In genomic region chr3:162400697-162401096, GRCh38 we compare ENCODE assay signal across 18 cellular contexts.
DNase-seq lines count a peak whose midpoint lies in the region; ATAC-seq, FAIRE-seq and TF ChIP-seq lines count a peak whose summit lies in the region.
"Had no signal": no experiment of that assay in that cellular context is flagged by ENCODE, and none has a peak within 500 bp of the region (broad histone marks: within the 10 kb centered on the region; RNA-seq: fewer than 3 reads in every experiment).

No MANE protein-coding gene starts in this region.

- no peak overlapping the region for H3K4me2 ChIP-seq in HCT116 (ENCODE audit: low read length)

- no peak overlapping the region for H3K27ac Mint-ChIP-seq in activated CD4-positive, alpha-beta T cell treated with anti-CD3 and anti-CD28 coated beads for 36 hours
- H3K27ac Mint-ChIP-seq: CD4-positive, CD25-positive, alpha-beta regulatory T cell had no signal

- no peaks in the 10 kb centered on the region for H3K4me1 Mint-ChIP-seq in activated CD4-positive, alpha-beta T cell treated with anti-CD3 and anti-CD28 coated beads for 36 hours
- H3K4me1 Mint-ChIP-seq: CD4-positive, CD25-positive, alpha-beta regulatory T cell had no signal

- H3K4me1 ChIP-seq in A673 (ENCODE audit: insufficient read depth, low read length, poor library complexity, severe bottlenecking) (no peaks in the 10 kb centered on the region), HCT116 (ENCODE audit: control insufficient read depth in 1 of 2, insufficient read depth in 2 of 2, low read length in 2 of 2) (no peaks in the 10 kb centered on the region)
- H3K4me1 ChIP-seq: SJCRH30 had no signal

- H3K9me2 ChIP-seq in HCT116 (ENCODE audit: insufficient read depth) = no peaks in the 10 kb centered on the region

- H3K4me3 ChIP-seq in A673 (ENCODE audit: low read depth, low read length, poor library complexity, severe bottlenecking) = no peak overlapping the region
- H3K4me3 ChIP-seq in HCT116 (replicated peaks in 1 of 2; ENCODE audit: low read depth in 1 of 2, low read length in 2 of 2) = no peak overlapping the region
- no peak overlapping the region for H3K4me3 ChIP-seq in cardiac fibroblast (replicated peaks in 1 of 2; ENCODE audit: low read depth in 2 of 2, low read length in 2 of 2)
- no peak overlapping the region for H3K4me3 ChIP-seq in MG63
- H3K4me3 ChIP-seq: SJCRH30 had no signal

- no peaks in the 10 kb centered on the region for H3K27me3 Mint-ChIP-seq in activated CD4-positive, alpha-beta T cell treated with anti-CD3 and anti-CD28 coated beads for 36 hours
- H3K27me3 Mint-ChIP-seq: CD4-positive, CD25-positive, alpha-beta regulatory T cell had no signal

- H3K36me3 ChIP-seq in A673 (ENCODE audit: insufficient read depth, low read length, poor library complexity, severe bottlenecking) = no peaks in the 10 kb centered on the region
- H3K36me3 ChIP-seq in HCT116 (ENCODE audit: control insufficient read depth in 1 of 2, insufficient read depth in 2 of 2, low read length in 2 of 2) = no peaks in the 10 kb centered on the region
- no peaks in the 10 kb centered on the region for H3K36me3 ChIP-seq in MG63
- H3K36me3 ChIP-seq: SJCRH30 had no signal

- H3K9me3 Mint-ChIP-seq in activated CD4-positive, alpha-beta T cell treated with anti-CD3 and anti-CD28 coated beads for 36 hours (ENCODE audit: low read depth) = peaks cover 1% of the 10 kb centered on the region

- 0 out of 2 replicates have a peak, but pooled peaks have one; percentile 18 for TF ChIP-seq RAD21 in HCT116 (IDR thresholded peaks at IDR 0.05; ENCODE audit: low read depth)

- DNase-seq in A673 (ENCODE audit: low spot score) = peak; percentile 4
- DNase-seq in HCT116 (ENCODE audit: low read depth, low spot score) = no peak
- DNase-seq in NCI-H69 (lab: John Stamatoyannopoulos, UW) = peak; percentile 21
- peak; percentile 5 to 13 for DNase-seq in cardiac fibroblast (ENCODE audit: low read depth in 2 of 2)
- DNase-seq in MG63 = no peak
- DNase-seq in activated CD4-positive, alpha-beta T cell treated with anti-CD3 and anti-CD28 coated beads for 36 hours = no peak
- DNase-seq in substantia nigra (lab: John Stamatoyannopoulos, UW) = no peak
- no peak for DNase-seq in GM12892 (ENCODE audit: insufficient read length)
- DNase-seq: CD4-positive, CD25-positive, alpha-beta regulatory T cell; DMS79 treated with DMSO at 0.1 percent for 48 hours; GDM1; Karpas-422; NCI-H1436; NCI-H345; RPMI8226; SJCRH30 had no signal

- H3K27ac ChIP-seq in A673 (ENCODE audit: low read depth, low read length, poor library complexity, severe bottlenecking) (no peak overlapping the region), HCT116 (ENCODE audit: low read depth, low read length) (no peak overlapping the region), substantia nigra (ENCODE audit: low read depth, low read length, poor library complexity, severe bottlenecking) (no peak overlapping the region)
- H3K27ac ChIP-seq: SJCRH30 had no signal

- no peaks in the 10 kb centered on the region for H3K36me3 Mint-ChIP-seq in activated CD4-positive, alpha-beta T cell treated with anti-CD3 and anti-CD28 coated beads for 36 hours (ENCODE audit: low read depth)
- H3K36me3 Mint-ChIP-seq: CD4-positive, CD25-positive, alpha-beta regulatory T cell had no signal

- H3K4me3 Mint-ChIP-seq in activated CD4-positive, alpha-beta T cell treated with anti-CD3 and anti-CD28 coated beads for 36 hours = no peak overlapping the region
- H3K4me3 Mint-ChIP-seq: CD4-positive, CD25-positive, alpha-beta regulatory T cell had no signal

- TF ChIP-seq CTCF in A673 (conservative IDR thresholded peaks at IDR 0.05; ENCODE audit: low read depth, low read length) (no peak; the same call in 1 of the 2 replicates), HCT116 (IDR thresholded peaks at IDR 0.05 in 2 of 3, conservative IDR thresholded peaks at IDR 0.05 in 1 of 3; ENCODE audit: borderline replicate concordance in 1 of 3, insufficient read depth in 1 of 3, low read depth in 2 of 3, low read length in 2 of 3) (0 out of 6 replicates have a peak, but pooled peaks of 2 of the 3 experiments have one; percentile 5 to 20), cardiac fibroblast (IDR thresholded peaks at IDR 0.05; ENCODE audit: low read depth, low read length) (no peak)

- RAD21 ChIA-PET in HCT116 (lab: Charles Lee; ENCODE audit: low non-redundant PET in 1 of 2, low total read pairs in 2 of 2, uncharacterized antibody in 2 of 2, unreplicated experiment in 2 of 2) = no interaction called here

- intact Hi-C loops in A673 (cut with micrococcal nuclease; ENCODE audit: unreplicated experiment) = no loop called here
- intact Hi-C loops in HCT116 (cut with micrococcal nuclease) = no loop called here
- intact Hi-C loops in activated CD4-positive, alpha-beta T cell treated with anti-CD3 and anti-CD28 coated beads for 36 hours (cut with DNase I, micrococcal nuclease) = loop anchor here in 1 of 2 experiments (2.0 kb wide), 1 partner anchor 40 kb away; no protein-coding TSS in a partner anchor

- H3K9ac ChIP-seq in HCT116 (ENCODE audit: low read length) = no peak overlapping the region

- CTCF ChIA-PET in A673 (lab: Charles Lee) (no interaction called here), HCT116 (lab: Charles Lee) (no interaction called here)
- CTCF ChIA-PET in activated CD4-positive, alpha-beta T cell treated with anti-CD3 and anti-CD28 coated beads for 36 hours (lab: Charles Lee) = no interaction called here

- H4K20me1 ChIP-seq in HCT116 (ENCODE audit: insufficient read depth) = no peaks in the 10 kb centered on the region

- no peak for TF ChIP-seq POLR2A in HCT116 (IDR thresholded peaks at IDR 0.05; ENCODE audit: borderline replicate concordance, extremely low read depth, insufficient read depth, insufficient read length)
- no peak for TF ChIP-seq POLR2A in GM12892 (IDR thresholded peaks at IDR 0.05; ENCODE audit: low read depth, low read length)

- H3K79me2 ChIP-seq in HCT116 (ENCODE audit: insufficient read depth, low read length) = no peaks in the 10 kb centered on the region

- H3K27me3 ChIP-seq in A673 (replicated peaks; ENCODE audit: insufficient read depth, low read depth, low read length, poor library complexity) (no peaks in the 10 kb centered on the region), HCT116 (ENCODE audit: insufficient read depth, low read length) (no peaks in the 10 kb centered on the region), MG63 (no peaks in the 10 kb centered on the region)
- H3K27me3 ChIP-seq: SJCRH30 had no signal

- POLR2A ChIA-PET in A673 (lab: Charles Lee; ENCODE audit: low non-redundant PET) = no interaction called here
- POLR2A ChIA-PET in HCT116 (lab: Charles Lee) = no interaction called here
- POLR2A ChIA-PET in activated CD4-positive, alpha-beta T cell treated with anti-CD3 and anti-CD28 coated beads for 36 hours (lab: Charles Lee) = no interaction called here

- FAIRE-seq in GM12892 (lab: Jason Lieb, UNC) = no peak
- FAIRE-seq: A204.1, HepG2 had no signal

- no peak; the same call in 1 of the 2 replicates for ATAC-seq in HCT116
- no peak for ATAC-seq in activated CD4-positive, alpha-beta T cell treated with anti-CD3 and anti-CD28 coated beads for 36 hours
- ATAC-seq: HepG2 had no signal

- peak overlapping the region; percentile 29 for H2AFZ ChIP-seq in HCT116 (ENCODE audit: low read depth, low read length, poor library complexity, severe bottlenecking)

- BruUV-seq in A673 (replicated peaks; lab: Mats Ljungman, UMichigan) (no TSS peak), HCT116 (replicated peaks; lab: Mats Ljungman, UMichigan) (no TSS peak)

- H3K9me3 ChIP-seq in A673 (ENCODE audit: low read depth, low read length, poor library complexity, severe bottlenecking) = no peaks in the 10 kb centered on the region
- H3K9me3 ChIP-seq in HCT116 (ENCODE audit: control insufficient read depth in 1 of 2, insufficient read depth in 1 of 2, low read depth in 1 of 2, low read length in 2 of 2) = no peaks in the 10 kb centered on the region
- H3K9me3 ChIP-seq in MG63 = no peaks in the 10 kb centered on the region
- H3K9me3 ChIP-seq: SJCRH30 had no signal

TF ChIP-seq in HCT116, 20 proteins besides CTCF, POLR2A, EP300 and RAD21:
- TF ChIP-seq SP1 (IDR thresholded peaks at IDR 0.05; ENCODE audit: low read depth) (no peak), EZH2phosphoT487 (IDR thresholded peaks at IDR 0.05; ENCODE audit: borderline replicate concordance) (no peak), ZBTB33 (IDR thresholded peaks at IDR 0.05; ENCODE audit: extremely low read depth, insufficient replicate concordance, low read length) (no peak), FOSL1 (IDR thresholded peaks at IDR 0.05; ENCODE audit: low read depth) (no peak), ZFX (IDR thresholded peaks at IDR 0.05) (no peak)

Comparison
In these comparisons a context has a peak if more than half of its experiments do, and no peak if none do; other contexts are left out.
1. DNase-seq: peak in A673 (single experiment), NCI-H69 (single experiment) and cardiac fibroblast (2 of 2); none in HCT116 (single experiment), MG63 (single experiment), activated CD4-positive, alpha-beta T cell treated with anti-CD3 and anti-CD28 coated beads for 36 hours (single experiment), substantia nigra (0 of 49) and GM12892 (single experiment).
2. CTCF ChIP-seq: peak in HCT116 (2 of 3); none in A673 (single experiment) and cardiac fibroblast (single experiment).